ENCODE assay signal across 8 cellular contexts in genomic region chr13:73058741-73059459, GRCh38. TPM values are rescaled to one million over a fixed set of nuclear protein-coding genes. Genes with fewer than 3 reads are reported as not detected.
DNase-seq lines count a peak whose midpoint lies in the region; ATAC-seq, FAIRE-seq and TF ChIP-seq lines count a peak whose summit lies in the region.

Gene KLF5 (plus strand): TSS chr13:73059005. CDS start chr13:73059328, 323 bp downstream.

- H3K4me3 Mint-ChIP-seq in Caco-2 (ENCODE audit: unreplicated experiment) = peak within 1 kb of the TSS; percentile 76

- H3K4me1 Mint-ChIP-seq in Caco-2 (ENCODE audit: low read depth, unreplicated experiment) = peaks cover 35% of the 10 kb centered on the region

- TF ChIP-seq CTCF in Caco-2 (IDR thresholded peaks at IDR 0.05; ENCODE audit: insufficient read depth in 1 of 2, low read depth in 1 of 2, low read length in 1 of 2, severe bottlenecking in 1 of 2, unreplicated experiment in 1 of 2) (no peak), endothelial cell of umbilical vein (IDR thresholded peaks at IDR 0.05; ENCODE audit: extremely low read depth in 1 of 2, insufficient read depth in 1 of 2, low read depth in 1 of 2, low read length in 2 of 2) (no peak)

- POLR2A ChIA-PET in Caco-2 (lab: Charles Lee) (interaction anchor here (0.5 to 1.7 kb wide), 9 partner anchors 10 to 358 kb away, joined by 3 to 14 read pairs (median 3); no protein-coding TSS in a partner anchor), endothelial cell of umbilical vein (lab: Charles Lee) (interaction anchor here (0.6 kb wide), 2 partner anchors 32 to 141 kb away, joined by 4 to 5 read pairs; no protein-coding TSS in a partner anchor)

- no peak for TF ChIP-seq POLR2A in endothelial cell of umbilical vein (IDR thresholded peaks at IDR 0.05; ENCODE audit: low read depth, low read length)

- CTCF ChIA-PET in Caco-2 (lab: Charles Lee) (interaction anchor here (0.6 to 1.8 kb wide), 8 partner anchors 14 to 479 kb away, joined by 3 to 8 read pairs (median 3); no protein-coding TSS in a partner anchor), endothelial cell of umbilical vein (lab: Charles Lee) (interaction anchor here (0.7 to 2.0 kb wide), 8 partner anchors 13 to 625 kb away, joined by 3 to 10 read pairs (median 3); no protein-coding TSS in a partner anchor)

- no peaks in the 10 kb centered on the region for H3K27me3 Mint-ChIP-seq in Caco-2 (ENCODE audit: insufficient read depth, unreplicated experiment)

- H3K27ac ChIP-seq in endothelial cell of umbilical vein (ENCODE audit: insufficient read depth, low read depth, low read length) = peak within 1 kb of the TSS; percentile 5

- H3K27me3 ChIP-seq in Caco-2 (replicated peaks; ENCODE audit: control insufficient read depth, insufficient read depth, low read length) (no peaks in the 10 kb centered on the region), endothelial cell of umbilical vein (ENCODE audit: control insufficient read depth in 2 of 2, insufficient read depth in 2 of 2, low read length in 2 of 2) (no peaks in the 10 kb centered on the region)

- H3K9ac ChIP-seq in endothelial cell of umbilical vein (replicated peaks; ENCODE audit: extremely low read depth, insufficient read depth, low read length) = peak within 1 kb of the TSS; percentile 74

- BruUV-seq in Caco-2 (replicated peaks; lab: Mats Ljungman, UMichigan) (no TSS peak), endothelial cell of umbilical vein (replicated peaks; lab: Mats Ljungman, UMichigan) (no TSS peak)

- H3K4me2 ChIP-seq in endothelial cell of umbilical vein (ENCODE audit: insufficient read depth, low read length) = peak within 1 kb of the TSS; percentile 88

- dilution Hi-C loops in endothelial cell of umbilical vein (cut with MboI; ENCODE audit: extremely low pct_ligation_motif_present, low sequenced_read_pairs) = no loop called here

- peak within 1 kb of the TSS; percentile 86 for H2AFZ ChIP-seq in endothelial cell of umbilical vein (ENCODE audit: low read depth, low read length)

- no peaks in the 10 kb centered on the region for H4K20me1 ChIP-seq in endothelial cell of umbilical vein (replicated peaks; ENCODE audit: control insufficient read depth, extremely low read depth, insufficient read depth, low read length)

- H3K9me1 ChIP-seq in endothelial cell of umbilical vein (replicated peaks; ENCODE audit: control insufficient read depth, extremely low read depth, insufficient read depth, low read length) = no peaks in the 10 kb centered on the region

- H3K36me3 Mint-ChIP-seq in Caco-2 (ENCODE audit: insufficient read depth, unreplicated experiment) = peaks cover 55% of the 10 kb centered on the region

- DNase-seq in Caco-2 (peak; percentile 99 to 100), HS-5 (ENCODE audit: low read depth) (peak; percentile 46), NOMO-1 treated with dmso at 0.1 percent for 144 hours (lab: John Stamatoyannopoulos, UW; ENCODE audit: unreplicated experiment) (peak; percentile 83), endothelial cell of umbilical vein (ENCODE audit: low read depth, low spot score) (peak; percentile 95), middle frontal gyrus (ENCODE audit: extremely low spot score, low spot score) (peak; percentile 66)
- peak; percentile 77 for DNase-seq in activated CD8-positive, alpha-beta memory T cell treated with anti-CD3 and anti-CD28 coated beads, Interleukin-2, amount 50 U/mL, for 24 hours (ENCODE audit: extremely low read depth)
- peak; percentile 88 to 92 for DNase-seq in stimulated activated CD8-positive, alpha-beta memory T cell treated with anti-CD3 and anti-CD28 coated beads, Interleukin-2, amount 100 ng/mL, for 1 hour (ENCODE audit: low read depth in 2 of 2)

- H3K4me1 ChIP-seq in Caco-2 (peaks cover 61% of the 10 kb centered on the region), endothelial cell of umbilical vein (ENCODE audit: control insufficient read depth, extremely low read depth, insufficient read depth, low read length) (peaks cover 37% of the 10 kb centered on the region)

- H3K4me3 ChIP-seq in Caco-2 (ENCODE audit: low read depth, low read length) (peak within 1 kb of the TSS; percentile 99), endothelial cell of umbilical vein (replicated peaks in 1 of 3; ENCODE audit: insufficient read depth in 1 of 3, low read depth in 1 of 3, low read length in 3 of 3) (peak within 1 kb of the TSS; percentile 42 to 57 (median 57))

- ATAC-seq in GM21360 (IDR thresholded peaks at IDR 0.05; ENCODE audit: unreplicated experiment) = peak; percentile 98

- H3K9me3 Mint-ChIP-seq in Caco-2 (ENCODE audit: unreplicated experiment) = no peaks in the 10 kb centered on the region

- intact Hi-C loops in Caco-2 (cut with micrococcal nuclease; ENCODE audit: unreplicated experiment) = loop anchor here (1.0 to 5.0 kb wide), 10 partner anchors 18 to 358 kb away; no protein-coding TSS in a partner anchor
- intact Hi-C loops in endothelial cell of umbilical vein (cut with micrococcal nuclease) = loop anchor here (1.0 to 5.0 kb wide), 4 partner anchors 31 to 618 kb away; partner anchors contain the start of gene DIS3

- H3K36me3 ChIP-seq in Caco-2 (ENCODE audit: control insufficient read depth, insufficient read depth, low read length) = 0 out of 2 replicates have a peak, but pooled peaks cover 6% of the 10 kb centered on the region
- H3K36me3 ChIP-seq in endothelial cell of umbilical vein (ENCODE audit: control insufficient read depth in 2 of 2, extremely low read depth in 1 of 2, insufficient read depth in 2 of 2, low read length in 2 of 2) = no peaks in the 10 kb centered on the region

- peak within 1 kb of the TSS; percentile 80 for H3K27ac Mint-ChIP-seq in Caco-2 (ENCODE audit: unreplicated experiment)

- H3K9me3 ChIP-seq in Caco-2 (no peaks in the 10 kb centered on the region), endothelial cell of umbilical vein (replicated peaks; ENCODE audit: control insufficient read depth, insufficient read depth, low read length) (no peaks in the 10 kb centered on the region)

- FAIRE-seq in endothelial cell of umbilical vein (lab: Jason Lieb, UNC) = peak; percentile 62

- H3K79me2 ChIP-seq in endothelial cell of umbilical vein (ENCODE audit: control insufficient read depth, insufficient read depth, low read length) = no peaks in the 10 kb centered on the region

TF ChIP-seq in endothelial cell of umbilical vein, 7 proteins besides CTCF, POLR2A, EP300 and RAD21:
- TF ChIP-seq GATA2 (IDR thresholded peaks at IDR 0.05; ENCODE audit: insufficient read depth, insufficient read length, low read depth, low read length) (no peak), JUN (IDR thresholded peaks at IDR 0.05; ENCODE audit: borderline replicate concordance, insufficient read depth, insufficient read length, low read depth) (no peak), EZH2 (IDR thresholded peaks at IDR 0.05; ENCODE audit: borderline replicate concordance, low read depth, low read length, severe bottlenecking) (no peak), POLR2AphosphoS5 (IDR thresholded peaks at IDR 0.05; ENCODE audit: insufficient read depth, low read depth, low read length) (peak; percentile 27), MYC (IDR thresholded peaks at IDR 0.05; ENCODE audit: low read depth, low read length) (no peak), MAX (IDR thresholded peaks at IDR 0.05; ENCODE audit: insufficient read depth, insufficient read length) (peak; percentile 29), FOS (IDR thresholded peaks at IDR 0.05; ENCODE audit: borderline replicate concordance, insufficient read depth, low read length) (no peak)

RNA-seq across cellular contexts. Expression of gene KLF5, which starts in this region (rescaled TPM):
- 80.1 and 103 TPM in 2 replicates for total RNA-seq in Caco-2 (2022)
- 1.7 and 1.9 TPM in 2 replicates for total RNA-seq in endothelial cell of umbilical vein
- 3.4 and 4.0 TPM in 2 replicates for polyA plus RNA-seq in endothelial cell of umbilical vein
- polyA plus RNA-seq in endothelial cell of umbilical vein (2011; cell fraction: cytosol; rRNA removed) = 2.8 and 2.9 TPM in 2 replicates
- 6.2 and 6.7 TPM in 2 replicates for polyA plus RNA-seq in endothelial cell of umbilical vein (2011; cell fraction: nucleus; rRNA removed)
- polyA plus RNA-seq in endothelial cell of umbilical vein (2012) = 3.1 and 5.2 TPM in 2 replicates
- polyA minus RNA-seq in endothelial cell of umbilical vein = 4.5 and 4.8 TPM in 2 replicates
- polyA minus RNA-seq in endothelial cell of umbilical vein (2011; cell fraction: cytosol; rRNA and poly(A)+ RNA removed) = 203 TPM
- polyA minus RNA-seq in endothelial cell of umbilical vein (2011; cell fraction: nucleus; rRNA and poly(A)+ RNA removed) = 9.9 and 13.9 TPM in 2 replicates

Comparison
In these comparisons a context has a peak if more than half of its experiments do, and no peak if none do; other contexts are left out.
1. Peak in every context shown above with its lines: DNase-seq, ATAC-seq, H3K4me3 ChIP-seq and H3K27ac ChIP-seq.
2. RNA of gene KLF5 (total RNA-seq): 80.1 to 103 TPM in Caco-2; 1.7 to 1.9 TPM in endothelial cell of umbilical vein; every median in the first group is over 10 times any median in the second.
3. DNase-seq: peak in every context shown above with its lines; median percentile 100 in Caco-2; 95 in endothelial cell of umbilical vein; 90 in stimulated activated CD8-positive, alpha-beta memory T cell treated with anti-CD3 and anti-CD28 coated beads, Interleukin-2, amount 100 ng/mL, for 1 hour; 83 in NOMO-1 treated with dmso at 0.1 percent for 144 hours; 77 in activated CD8-positive, alpha-beta memory T cell treated with anti-CD3 and anti-CD28 coated beads, Interleukin-2, amount 50 U/mL, for 24 hours; 66 in middle frontal gyrus; 46 in HS-5.